In the genomic region with DNA sequence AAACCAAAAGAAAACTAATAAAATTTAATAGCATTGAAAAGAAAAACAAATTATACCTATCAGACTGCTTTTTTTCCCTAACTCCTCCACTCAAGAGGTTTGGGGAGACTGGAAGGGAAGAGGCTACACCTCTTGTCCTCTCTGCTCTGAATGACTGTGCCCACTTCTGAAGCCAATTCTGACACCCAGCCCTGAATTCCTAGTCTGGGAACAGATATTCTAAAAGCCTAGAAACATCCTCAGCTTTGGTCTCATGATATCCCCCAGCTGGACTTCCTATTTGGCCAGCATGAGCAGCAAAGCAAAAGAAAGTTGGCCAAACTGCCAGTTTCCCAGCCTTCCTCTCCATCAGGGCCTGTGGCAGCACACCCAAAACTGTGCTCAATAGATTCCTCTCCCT, we compare ENCODE assay signal across 20 cellular contexts.
DNase-seq lines count a peak whose midpoint lies in the region; ATAC-seq and TF ChIP-seq lines count a peak whose summit lies in the region.
"Had no signal": no experiment of that assay in that cellular context is flagged by ENCODE, and none has a peak within 500 bp of the region (broad histone marks: within the 10 kb centered on the region; RNA-seq: fewer than 3 reads in every experiment).

No MANE protein-coding gene starts in this region.

- H3K9ac ChIP-seq in mesenchymal stem cell (ENCODE audit: low read length): no peak overlapping the region
- H3K9ac ChIP-seq: BLaER1 treated with 17β-estradiol and CSF1 and Interleukin-3, amounts not matched to agents 10 nM and 100 nM had no signal

- H3K9me3 ChIP-seq in right atrium auricular region (no peaks in the 10 kb centered on the region), mesenchymal stem cell (ENCODE audit: control insufficient read depth, low read length) (no peaks in the 10 kb centered on the region)
- H3K9me3 ChIP-seq: BLaER1 treated with 17β-estradiol and CSF1 and Interleukin-3, amounts not matched to agents 10 nM and 100 nM had no signal

- peaks cover 11% of the 10 kb centered on the region for H3K27me3 Mint-ChIP-seq in osteocyte (ENCODE audit: unreplicated experiment)

- no peak overlapping the region for H2AFZ ChIP-seq in mesenchymal stem cell (ENCODE audit: low read depth, low read length)

- no peaks in the 10 kb centered on the region for H3K36me3 ChIP-seq in right atrium auricular region
- H3K36me3 ChIP-seq in mesenchymal stem cell (ENCODE audit: control insufficient read depth in 1 of 2, insufficient read depth in 2 of 2, low read depth in 1 of 2, low read length in 2 of 2): no peaks in the 10 kb centered on the region
- H3K36me3 ChIP-seq: BLaER1 treated with 17β-estradiol and CSF1 and Interleukin-3, amounts not matched to agents 10 nM and 100 nM had no signal

- H3K79me1 ChIP-seq in mesenchymal stem cell (replicated peaks; ENCODE audit: low read length, poor library complexity, severe bottlenecking): no peaks in the 10 kb centered on the region

- H3K14ac ChIP-seq in mesenchymal stem cell (ENCODE audit: low read length in 2 of 2): no peak overlapping the region

- H3K27me3 ChIP-seq in right atrium auricular region (no peaks in the 10 kb centered on the region), mesenchymal stem cell (ENCODE audit: control insufficient read depth in 1 of 2, insufficient read depth in 1 of 2, low read length in 2 of 2) (peaks cover 2 to 6% of the 10 kb centered on the region in 2 experiments)
- H3K27me3 ChIP-seq: BLaER1 treated with 17β-estradiol and CSF1 and Interleukin-3, amounts not matched to agents 10 nM and 100 nM had no signal

- no peak overlapping the region for H4K8ac ChIP-seq in mesenchymal stem cell (ENCODE audit: low read length)

- no peak overlapping the region for H3K4ac ChIP-seq in mesenchymal stem cell (ENCODE audit: low read depth in 1 of 2, low read length in 2 of 2)

- no peak overlapping the region for H2BK5ac ChIP-seq in mesenchymal stem cell (ENCODE audit: low read depth, low read length, poor library complexity, severe bottlenecking)

- no peak overlapping the region for H3K4me3 Mint-ChIP-seq in osteocyte (ENCODE audit: unreplicated experiment)
- H3K4me3 Mint-ChIP-seq: B cell; CD8-positive, alpha-beta T cell; HFFc6 had no signal

- H3K4me1 ChIP-seq in right atrium auricular region (no peaks in the 10 kb centered on the region), mesenchymal stem cell (ENCODE audit: control insufficient read depth, insufficient read depth, low read depth, low read length) (no peaks in the 10 kb centered on the region)

- H3K4me3 ChIP-seq in right atrium auricular region: no peak overlapping the region
- no peak overlapping the region for H3K4me3 ChIP-seq in mesenchymal stem cell (ENCODE audit: insufficient read depth in 1 of 2, low read depth in 1 of 2, low read length in 2 of 2)
- H3K4me3 ChIP-seq: BLaER1 treated with 17β-estradiol and CSF1 and Interleukin-3, amounts not matched to agents 10 nM and 100 nM; GM12878 had no signal

- intact Hi-C loops in left ventricle myocardium superior (cut with micrococcal nuclease): loop anchor here (10.0 kb wide), 1 partner anchor 59 kb away; no protein-coding TSS in a partner anchor

- no peak overlapping the region for H2BK120ac ChIP-seq in mesenchymal stem cell (ENCODE audit: low read depth, low read length)

- DNase-seq in left ventricle myocardium superior (no peak), right atrium auricular region (ENCODE audit: low spot score) (no peak), midbrain (lab: John Stamatoyannopoulos, UW) (peak; percentile 1), osteocyte (ENCODE audit: extremely low spot score, unreplicated experiment) (peak; percentile 19), mesenchymal stem cell (no peak), NOMO-1 treated with DMSO at 0.1 percent for 48 hours (lab: John Stamatoyannopoulos, UW; ENCODE audit: unreplicated experiment) (no peak)
- DNase-seq: Calu3; CD8-positive, alpha-beta T cell; DMS 273 treated with DMSO at 0.1 percent for 48 hours; DMS53; DND-41; EL; GOT3; H7; HFFc6 had no signal

- H3K36me3 Mint-ChIP-seq in osteocyte (ENCODE audit: unreplicated experiment): no peaks in the 10 kb centered on the region
- H3K36me3 Mint-ChIP-seq: CD8-positive, alpha-beta T cell had no signal

- no peak overlapping the region for H3K18ac ChIP-seq in mesenchymal stem cell (ENCODE audit: low read depth in 1 of 2, low read length in 2 of 2)

- H2BK15ac ChIP-seq in mesenchymal stem cell (ENCODE audit: low read depth, poor library complexity, severe bottlenecking): no peak overlapping the region

- H3K23ac ChIP-seq in mesenchymal stem cell (ENCODE audit: low read length in 2 of 2): no peak overlapping the region

- no peak overlapping the region for H2BK12ac ChIP-seq in mesenchymal stem cell (ENCODE audit: low read length in 2 of 2)

- H3K27ac Mint-ChIP-seq in osteocyte (ENCODE audit: unreplicated experiment): no peak overlapping the region
- H3K27ac Mint-ChIP-seq: B cell; CD8-positive, alpha-beta T cell; HFFc6 had no signal

- H4K91ac ChIP-seq in mesenchymal stem cell (ENCODE audit: low read length): no peak overlapping the region

- H3K9me3 Mint-ChIP-seq in osteocyte (ENCODE audit: unreplicated experiment): no peaks in the 10 kb centered on the region
- H3K9me3 Mint-ChIP-seq: CD8-positive, alpha-beta T cell; HFFc6 had no signal

- no peak for TF ChIP-seq CTCF in right atrium auricular region (IDR thresholded peaks at IDR 0.05)
- TF ChIP-seq CTCF in osteocyte (IDR thresholded peaks at IDR 0.05): no peak

- no peaks in the 10 kb centered on the region for H3K4me1 Mint-ChIP-seq in osteocyte (ENCODE audit: unreplicated experiment)
- H3K4me1 Mint-ChIP-seq: B cell had no signal

- H2AK5ac ChIP-seq in mesenchymal stem cell (ENCODE audit: low read length, severe bottlenecking): no peak overlapping the region

- peak; percentile 48 for ATAC-seq in left ventricle myocardium superior
- ATAC-seq: CD8-positive, alpha-beta T cell; GM12878; HCT116 had no signal

- no peak overlapping the region for H3K27ac ChIP-seq in right atrium auricular region
- no peak overlapping the region for H3K27ac ChIP-seq in mesenchymal stem cell (ENCODE audit: low read length, poor library complexity, severe bottlenecking)
- H3K27ac ChIP-seq: BLaER1 treated with 17β-estradiol and CSF1 and Interleukin-3, amounts not matched to agents 10 nM and 100 nM; HL-60 had no signal

- H3K4me2 ChIP-seq in mesenchymal stem cell (ENCODE audit: low read length, poor library complexity, severe bottlenecking): no peak overlapping the region
- H3K4me2 ChIP-seq: BLaER1 treated with 17β-estradiol and CSF1 and Interleukin-3, amounts not matched to agents 10 nM and 100 nM had no signal

Comparison
In these comparisons a context has a peak if more than half of its experiments do, and no peak if none do; other contexts are left out.
1. DNase-seq: peak in midbrain (single experiment) and osteocyte (single experiment); none in left ventricle myocardium superior (single experiment), right atrium auricular region (single experiment), mesenchymal stem cell (single experiment) and NOMO-1 treated with DMSO at 0.1 percent for 48 hours (single experiment).